8 cellular contexts compared by ENCODE assay signal in the genomic region with DNA sequence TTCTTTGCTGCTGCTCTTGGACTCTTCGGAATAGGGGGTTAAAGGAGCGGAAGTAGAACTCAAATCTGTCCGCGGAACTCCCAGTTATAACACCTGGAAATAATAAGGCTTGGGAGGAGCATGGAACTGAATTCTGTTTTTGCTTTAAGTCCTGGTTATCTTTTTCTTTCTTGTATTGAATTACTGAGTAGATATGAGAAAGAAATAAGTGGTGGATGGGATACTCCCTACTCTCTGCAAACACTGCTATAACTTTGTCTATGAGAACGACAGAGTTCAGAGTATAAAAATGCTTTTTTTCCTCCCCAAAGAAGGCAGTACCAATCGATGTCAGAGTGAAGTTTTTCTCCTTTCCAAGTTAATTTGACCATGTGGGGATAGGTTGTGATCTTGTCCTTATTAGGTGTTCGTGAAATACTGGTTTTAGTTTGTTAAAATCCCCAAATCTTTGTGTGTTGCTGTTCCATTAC. TPM values are rescaled to one million over a fixed set of nuclear protein-coding genes. Genes with fewer than 3 reads are reported as not detected.
DNase-seq lines count a peak whose midpoint lies in the region; ATAC-seq and TF ChIP-seq lines count a peak whose summit lies in the region.

No MANE protein-coding gene starts in this region.

- H3K9me3 ChIP-seq in breast epithelium, result peaks cover 2 to 3% of the 10 kb centered on the region in 2 donors
- no peaks in the 10 kb centered on the region for H3K9me3 ChIP-seq in thymus (ENCODE audit: control insufficient read depth)

- no peak for ATAC-seq in activated T-cell treated with anti-CD3 and anti-CD28 coated beads, Interleukin-2, amount 50 U/mL, for 4 hours

- intact Hi-C loops in breast epithelium (cut with DNase I; ENCODE audit: low total_unique reads), result no loop called here

- peaks cover under 1% of the 10 kb centered on the region for H3K9me3 Mint-ChIP-seq in activated T-cell treated with anti-CD3 and anti-CD28 coated beads, Interleukin-2, amount 50 U/mL, for 4 hours

- no peak for DNase-seq in activated T-cell treated with anti-CD3 and anti-CD28 coated beads, Interleukin-2, amount 50 U/mL, for 4 hours
- no peak for DNase-seq in activated T-cell treated with anti-CD3 and anti-CD28 coated beads, Interleukin-2, amount 50 U/mL, for 48 hours
- DNase-seq in NCI-H69 (lab: John Stamatoyannopoulos, UW) (peak; percentile 75), breast epithelium (ENCODE audit: low spot score in 2 of 2) (no peak), left kidney (ENCODE audit: low read depth, low spot score) (peak; percentile 74), HuH-7 (ENCODE audit: low spot score) (no peak)
- no peak for DNase-seq in activated CD4-positive, CD25-positive, alpha-beta regulatory T cell treated with anti-CD3 and anti-CD28 coated beads, Interleukin-2, amount 50 U/mL, for 72 hours

- peak overlapping the region; percentile 78 to 96 (median 96) for H3K4me3 ChIP-seq in breast epithelium
- H3K4me3 ChIP-seq in thymus (ENCODE audit: low read length), result peak overlapping the region; percentile 100

- TF ChIP-seq POLR2A in breast epithelium (IDR thresholded peaks at IDR 0.05), result no peak

- peaks cover 69% of the 10 kb centered on the region for H3K4me1 Mint-ChIP-seq in activated T-cell treated with anti-CD3 and anti-CD28 coated beads, Interleukin-2, amount 50 U/mL, for 4 hours (ENCODE audit: low read depth)

- H3K27ac ChIP-seq in breast epithelium, result peak overlapping the region; percentile 94 to 97
- peak overlapping the region; percentile 100 for H3K27ac ChIP-seq in thymus (ENCODE audit: low read depth)

- H3K4me3 Mint-ChIP-seq in activated T-cell treated with anti-CD3 and anti-CD28 coated beads, Interleukin-2, amount 50 U/mL, for 4 hours, result peak overlapping the region; percentile 100

- H3K4me1 ChIP-seq in breast epithelium (peaks cover 0 to 4% of the 10 kb centered on the region in 2 donors), thymus (ENCODE audit: control insufficient read depth, insufficient read depth, low read length) (peaks cover 22% of the 10 kb centered on the region)

- H3K27me3 ChIP-seq in breast epithelium (no peaks in the 10 kb centered on the region), thymus (ENCODE audit: control insufficient read depth, insufficient read depth) (no peaks in the 10 kb centered on the region)

- no peak for TF ChIP-seq CTCF in breast epithelium (IDR thresholded peaks at IDR 0.05)

- 2% methylated on average over 7 of the region's 7 CpGs for WGBS in thymus

- H3K36me3 Mint-ChIP-seq in activated T-cell treated with anti-CD3 and anti-CD28 coated beads, Interleukin-2, amount 50 U/mL, for 4 hours (ENCODE audit: insufficient read depth), result peaks cover 2% of the 10 kb centered on the region

- H3K36me3 ChIP-seq in breast epithelium (no peaks in the 10 kb centered on the region), thymus (ENCODE audit: control insufficient read depth, insufficient read depth) (no peaks in the 10 kb centered on the region)

- no peaks in the 10 kb centered on the region for H3K27me3 Mint-ChIP-seq in activated T-cell treated with anti-CD3 and anti-CD28 coated beads, Interleukin-2, amount 50 U/mL, for 4 hours (ENCODE audit: low read depth)

RNA-seq across cellular contexts. Expression of gene RIC1, which starts 1.2 kb away (rescaled TPM):
- total RNA-seq in activated T-cell treated with anti-CD3 and anti-CD28 coated beads, Interleukin-2, amount 50 U/mL, for 4 hours, result 10 to 100 TPM; 10.5 to 11.2 (median 10.8) TPM
- total RNA-seq in breast epithelium, result 10 to 100 TPM; 42.6 to 74.5 (median 53.1) TPM
- polyA plus RNA-seq in thymus, result 10.3 TPM

Comparison
In these comparisons a context has a peak if more than half of its experiments do, and no peak if none do; other contexts are left out.
1. DNase-seq: peak in NCI-H69 (single experiment) and left kidney (single experiment); none in activated T-cell treated with anti-CD3 and anti-CD28 coated beads, Interleukin-2, amount 50 U/mL, for 4 hours (single experiment), activated T-cell treated with anti-CD3 and anti-CD28 coated beads, Interleukin-2, amount 50 U/mL, for 48 hours (0 of 2), breast epithelium (0 of 2), activated CD4-positive, CD25-positive, alpha-beta regulatory T cell treated with anti-CD3 and anti-CD28 coated beads, Interleukin-2, amount 50 U/mL, for 72 hours (single experiment) and HuH-7 (single experiment).